In the genomic region with DNA sequence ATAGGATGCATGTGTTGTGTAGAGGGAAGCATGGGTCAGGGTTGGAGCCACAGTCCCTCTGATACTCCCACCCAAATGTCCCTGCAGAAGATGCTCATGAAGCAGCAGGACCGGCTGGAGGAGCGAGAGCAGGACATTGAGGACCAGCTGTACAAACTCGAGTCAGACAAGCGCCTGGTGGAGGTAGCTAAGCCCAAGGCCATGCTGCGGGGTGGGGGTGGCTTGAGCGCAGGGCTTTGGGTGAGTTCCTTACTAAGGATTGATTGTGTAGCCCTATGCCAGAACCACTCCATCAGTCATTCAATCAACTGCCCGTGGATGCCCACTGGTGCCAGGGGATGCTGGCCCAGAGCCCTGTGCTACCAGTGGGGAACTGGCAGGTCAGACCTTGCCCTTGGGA, we compare ENCODE assay signal across 25 cellular contexts. TPM values are rescaled to one million over a fixed set of nuclear protein-coding genes. Genes with fewer than 3 reads are reported as not detected.
DNase-seq lines count a peak whose midpoint lies in the region; ATAC-seq, FAIRE-seq and TF ChIP-seq lines count a peak whose summit lies in the region.
"Had no signal": no experiment of that assay in that cellular context is flagged by ENCODE, and none has a peak within 500 bp of the region (broad histone marks: within the 10 kb centered on the region; RNA-seq: fewer than 3 reads in every experiment).

No MANE protein-coding gene starts in this region.

- H3K4me3 Mint-ChIP-seq in activated T-cell treated with anti-CD3 and anti-CD28 coated beads, Interleukin-2, amount 50 U/mL, for 24 hours, result no peak overlapping the region
- H3K4me3 Mint-ChIP-seq in endothelial cell (ENCODE audit: unreplicated experiment), result peak overlapping the region; percentile 56
- H3K4me3 Mint-ChIP-seq: type B pancreatic cell had no signal

- H3K27me3 Mint-ChIP-seq in activated T-cell treated with anti-CD3 and anti-CD28 coated beads, Interleukin-2, amount 50 U/mL, for 24 hours, result no peaks in the 10 kb centered on the region
- peaks cover 22% of the 10 kb centered on the region for H3K27me3 Mint-ChIP-seq in endothelial cell (ENCODE audit: unreplicated experiment)
- H3K27me3 Mint-ChIP-seq: type B pancreatic cell had no signal

- no peak for ATAC-seq in RWPE2 (ENCODE audit: low read depth)
- peak in 2 of 4 donors; percentile 18 to 19 for ATAC-seq in pancreas
- no peak for ATAC-seq in GM21528 (IDR thresholded peaks at IDR 0.05; ENCODE audit: low FRiP score, unreplicated experiment)
- ATAC-seq: A549, sciatic nerve had no signal

- WGBS in pancreas, 2 donors, result 20 to 29% methylated on average over 7 of the region's 7 CpGs
- 72 to 79% methylated on average over 7 of the region's 7 CpGs for WGBS in lower leg skin, 2 donors

- intact Hi-C loops in pancreas (cut with DNase I), result no loop called here
- intact Hi-C loops in lower leg skin (cut with DNase I; ENCODE audit: low total_unique reads), result no loop called here

- no peak for FAIRE-seq in pancreas (lab: Jason Lieb, UNC)
- FAIRE-seq: A549 had no signal

- no peaks in the 10 kb centered on the region for H3K9me3 ChIP-seq in RWPE2 (ENCODE audit: severe bottlenecking)
- no peaks in the 10 kb centered on the region for H3K9me3 ChIP-seq in pancreas
- H3K9me3 ChIP-seq: A549, BE2C, Caco-2 had no signal

- H3K27me3 ChIP-seq in RWPE2 (ENCODE audit: insufficient read depth, poor library complexity, severe bottlenecking) (no peaks in the 10 kb centered on the region), pancreas (no peaks in the 10 kb centered on the region)
- H3K27me3 ChIP-seq: BE2C, dorsolateral prefrontal cortex, hepatocyte had no signal

- no peak for TF ChIP-seq POLR2A in lower leg skin (IDR thresholded peaks at IDR 0.05)

- peaks cover 65% of the 10 kb centered on the region for H3K4me1 Mint-ChIP-seq in activated T-cell treated with anti-CD3 and anti-CD28 coated beads, Interleukin-2, amount 50 U/mL, for 24 hours (ENCODE audit: low read depth)
- peaks cover 48% of the 10 kb centered on the region for H3K4me1 Mint-ChIP-seq in endothelial cell (ENCODE audit: unreplicated experiment)

- peak overlapping the region; percentile 85 for H3K27ac Mint-ChIP-seq in activated T-cell treated with anti-CD3 and anti-CD28 coated beads, Interleukin-2, amount 50 U/mL, for 24 hours
- peak overlapping the region; percentile 36 for H3K27ac Mint-ChIP-seq in endothelial cell (ENCODE audit: unreplicated experiment)
- H3K27ac Mint-ChIP-seq: type B pancreatic cell had no signal

- H3K4me1 ChIP-seq in RWPE2 (ENCODE audit: insufficient read depth, poor library complexity, severe bottlenecking) (peaks cover 10% of the 10 kb centered on the region), pancreas (peaks cover 49 to 64% (median 53%) of the 10 kb centered on the region in 3 donors)
- H3K4me1 ChIP-seq: Caco-2 had no signal

- H3K36me3 Mint-ChIP-seq in activated T-cell treated with anti-CD3 and anti-CD28 coated beads, Interleukin-2, amount 50 U/mL, for 24 hours (ENCODE audit: low read depth), result peaks cover 78% of the 10 kb centered on the region
- peaks cover 47% of the 10 kb centered on the region for H3K36me3 Mint-ChIP-seq in endothelial cell (ENCODE audit: low read depth, unreplicated experiment)

- H3K4me3 ChIP-seq in RWPE2 (ENCODE audit: severe bottlenecking) (no peak overlapping the region), pancreas (no peak overlapping the region), lower leg skin (ENCODE audit: low read depth, poor library complexity, severe bottlenecking) (no peak overlapping the region)
- H3K4me3 ChIP-seq: A549, hepatocyte had no signal

- H3K27ac ChIP-seq in RWPE2 (ENCODE audit: poor library complexity, severe bottlenecking) (no peak overlapping the region), pancreas (peak overlapping the region in 1 of 4 donors; percentile 8)
- H3K27ac ChIP-seq: A549, epithelial cell of prostate, hepatocyte had no signal

- peaks cover 58% of the 10 kb centered on the region for H3K36me3 ChIP-seq in RWPE2 (ENCODE audit: low read depth)
- peaks cover 0 to 39% (median 27%) of the 10 kb centered on the region in 3 donors for H3K36me3 ChIP-seq in pancreas

- no peak for DNase-seq in activated T-cell treated with anti-CD3 and anti-CD28 coated beads, Interleukin-2, amount 50 U/mL, for 24 hours
- DNase-seq in activated T-cell treated with anti-CD3 and anti-CD28 coated beads, Interleukin-2, amount 50 U/mL, for 1 hour, result no peak
- DNase-seq in RWPE2 (ENCODE audit: low spot score), result peak; percentile 29
- DNase-seq in endothelial cell (ENCODE audit: low spot score), result no peak
- peak in 5 of 6 donors; percentile 52 to 63 (median 59) for DNase-seq in pancreas
- DNase-seq in DMS153 treated with DMSO at 0.1 percent for 48 hours (lab: John Stamatoyannopoulos, UW; ENCODE audit: unreplicated experiment), result no peak
- no peak for DNase-seq in lower leg skin (ENCODE audit: low spot score in 2 of 2)
- DNase-seq: activated CD4-positive, CD25-positive, alpha-beta regulatory T cell treated with anti-CD3 and anti-CD28 coated beads, Interleukin-2, amount 50 U/mL, for 72 hours; activated CD8-positive, alpha-beta memory T cell treated with anti-CD3 and anti-CD28 coated beads, Interleukin-2, amount 50 U/mL, for 48 hours; activated gamma-delta T cell treated with Interleukin-2 at 50 U/mL for 16 hours; BE2C; Caco-2; DND-41; dorsolateral prefrontal cortex; KG1; mammary epithelial cell; NCI-H1694 treated with DMSO at 0.1 percent for 48 hours; NCI-H774; occipital lobe had no signal

- TF ChIP-seq CTCF in RWPE2 (IDR thresholded peaks at IDR 0.05; ENCODE audit: poor library complexity, severe bottlenecking) (no peak), endothelial cell (IDR thresholded peaks at IDR 0.05; ENCODE audit: unreplicated experiment) (no peak), pancreas (IDR thresholded peaks at IDR 0.05) (no peak), lower leg skin (IDR thresholded peaks at IDR 0.05) (no peak)

- H3K9me3 Mint-ChIP-seq in activated T-cell treated with anti-CD3 and anti-CD28 coated beads, Interleukin-2, amount 50 U/mL, for 24 hours, result no peaks in the 10 kb centered on the region
- H3K9me3 Mint-ChIP-seq in endothelial cell (ENCODE audit: unreplicated experiment), result no peaks in the 10 kb centered on the region
- H3K9me3 Mint-ChIP-seq: type B pancreatic cell had no signal

RNA-seq across cellular contexts. Expression of gene TRIM8, which starts 10.3 kb away (rescaled TPM):
- 219 TPM for total RNA-seq in endothelial cell (ENCODE audit: unreplicated experiment)
- total RNA-seq in pancreas, result 100 to 1,000 TPM in 1 of 6 donors, 10 to 100 TPM in 5; 65.2 to 106 (median 76.7) TPM
- 10 to 100 TPM; 42.2 to 53.2 TPM for polyA plus RNA-seq in pancreas
- total RNA-seq in lower leg skin, result 100 to 1,000 TPM in 3 of 4 donors, 10 to 100 TPM in 1; 91.7 to 128 (median 106) TPM

RNA-seq across cellular contexts. Expression of gene ARL3, which starts 59.6 kb away (rescaled TPM):
- total RNA-seq in endothelial cell (ENCODE audit: unreplicated experiment) (9.0 TPM), pancreas (1 to 10 TPM; 2.5 to 4.5 (median 3.1) TPM), lower leg skin (1 to 10 TPM; 1.6 to 3.8 (median 3.2) TPM)
- 1 to 10 TPM; 2.4 to 8.0 TPM for polyA plus RNA-seq in pancreas

RNA-seq across cellular contexts. Expression of gene SFXN2, which starts 59.9 kb away (rescaled TPM):
- 6.3 TPM for total RNA-seq in endothelial cell (ENCODE audit: unreplicated experiment)
- total RNA-seq in pancreas, result 10 to 100 TPM in 4 of 6 donors, 1 to 10 TPM in 2; 6.2 to 21.6 (median 10.4) TPM
- polyA plus RNA-seq in pancreas, result 1 to 10 TPM; 5.6 to 9.0 TPM
- total RNA-seq in lower leg skin, result 1 to 10 TPM in 2 of 4 donors, under 1 TPM in 2; 0.46 to 4.7 (median 1.1) TPM

Comparison
In these comparisons a context has a peak if more than half of its experiments do, and no peak if none do; other contexts are left out.
1. DNase-seq: peak in RWPE2 (single experiment) and pancreas (5 of 6); none in activated T-cell treated with anti-CD3 and anti-CD28 coated beads, Interleukin-2, amount 50 U/mL, for 24 hours (single experiment), activated T-cell treated with anti-CD3 and anti-CD28 coated beads, Interleukin-2, amount 50 U/mL, for 1 hour (single experiment), endothelial cell (single experiment), DMS153 treated with DMSO at 0.1 percent for 48 hours (single experiment) and lower leg skin (0 of 2).